9 cellular contexts compared by ENCODE assay signal in genomic region chr12:68481181-68481941, GRCh38.
A peak's percentile ranks its signal among the peaks of the same experiment; 100 is the strongest.
DNase-seq lines count a peak whose midpoint lies in the region; ATAC-seq, FAIRE-seq and TF ChIP-seq lines count a peak whose summit lies in the region.
"Had no signal": no experiment of that assay in that cellular context is flagged by ENCODE, and none has a peak within 500 bp of the region (broad histone marks: within the 10 kb centered on the region; RNA-seq: fewer than 3 reads in every experiment).

No MANE protein-coding gene starts in this region.

- WGBS in mammary epithelial cell (ENCODE audit: low coverage, missing lambda C conversion rate) = 97% methylated on average over 7 of the region's 7 CpGs

- H3K9me3 ChIP-seq in BLaER1 treated with 17β-estradiol and CSF1 and Interleukin-3, amounts not matched to agents 10 nM and 100 nM (replicated peaks in 1 of 11) = peaks cover 6 to 20% (median 9%) of the 10 kb centered on the region in 11 experiments; a peak in 18 of 22 replicates
- no peaks in the 10 kb centered on the region for H3K9me3 ChIP-seq in mammary epithelial cell (replicated peaks; ENCODE audit: insufficient read depth, low read length)
- H3K9me3 ChIP-seq: psoas muscle had no signal

- H3K4me3 ChIP-seq in BLaER1 treated with 17β-estradiol and CSF1 and Interleukin-3, amounts not matched to agents 10 nM and 100 nM = peak overlapping the region in 7 of 10 experiments; percentile 0 to 27 (median 11); a peak in 8 of 20 replicates
- no peak overlapping the region for H3K4me3 ChIP-seq in GM23338
- H3K4me3 ChIP-seq in mammary epithelial cell (replicated peaks in 1 of 3; ENCODE audit: insufficient read depth in 1 of 3, low read depth in 2 of 3, low read length in 3 of 3) = no peak overlapping the region
- H3K4me3 ChIP-seq: psoas muscle had no signal

- no TSS peak for BruUV-seq in mammary epithelial cell (replicated peaks; lab: Mats Ljungman, UMichigan)

- H3K27ac Mint-ChIP-seq in activated naive CD8-positive, alpha-beta T cell treated with anti-CD3 and anti-CD28 coated beads, Interleukin-2, amount 10 ng/mL, durations not matched to agents 7 days and 5 days = peak overlapping the region; percentile 86
- H3K27ac Mint-ChIP-seq in GM23338 = no peak overlapping the region

- peaks cover 15% of the 10 kb centered on the region for H3K36me3 Mint-ChIP-seq in activated naive CD8-positive, alpha-beta T cell treated with anti-CD3 and anti-CD28 coated beads, Interleukin-2, amount 10 ng/mL, durations not matched to agents 7 days and 5 days
- no peaks in the 10 kb centered on the region for H3K36me3 Mint-ChIP-seq in GM23338 (ENCODE audit: low read depth)

- dilution Hi-C loops in mammary epithelial cell (cut with HindIII; ENCODE audit: low sequenced_read_pairs) = no loop called here

- CTCF ChIA-PET in mammary epithelial cell (lab: Charles Lee; ENCODE audit: low non-redundant PET) = no interaction called here

- H3K79me2 ChIP-seq in GM23338 (replicated peaks; ENCODE audit: insufficient read depth) (no peaks in the 10 kb centered on the region), mammary epithelial cell (ENCODE audit: insufficient read depth, low read length) (no peaks in the 10 kb centered on the region)

- H3K9ac ChIP-seq in BLaER1 treated with 17β-estradiol and CSF1 and Interleukin-3, amounts not matched to agents 10 nM and 100 nM = peak overlapping the region; percentile 39 to 77 (median 59); a peak in 21 of 22 replicates
- H3K9ac ChIP-seq in mammary epithelial cell (ENCODE audit: insufficient read depth, low read length) = no peak overlapping the region

- H3K4me2 ChIP-seq in BLaER1 treated with 17β-estradiol and CSF1 and Interleukin-3, amounts not matched to agents 10 nM and 100 nM = peak overlapping the region; percentile 70 to 91 (median 76)
- H3K4me2 ChIP-seq in GM23338 = no peak overlapping the region
- H3K4me2 ChIP-seq in mammary epithelial cell (ENCODE audit: insufficient read depth, low read depth, low read length) = no peak overlapping the region

- H3K9me2 ChIP-seq in GM23338 (ENCODE audit: insufficient read depth) = no peaks in the 10 kb centered on the region

- H3K4me3 Mint-ChIP-seq in activated naive CD8-positive, alpha-beta T cell treated with anti-CD3 and anti-CD28 coated beads, Interleukin-2, amount 10 ng/mL, durations not matched to agents 7 days and 5 days = peak overlapping the region; percentile 64
- no peak overlapping the region for H3K4me3 Mint-ChIP-seq in GM23338

- DNase-seq in GM19239 (ENCODE audit: insufficient read length, low spot score) (no peak), GM23338 (ENCODE audit: low spot score) (no peak), ecto neural progenitor cell (ENCODE audit: low spot score) (no peak), mammary epithelial cell (no peak)
- no peak for DNase-seq in activated naive CD8-positive, alpha-beta T cell treated with anti-CD3 and anti-CD28 coated beads, Interleukin-2, amount 10 ng/mL, durations not matched to agents 7 days and 5 days
- DNase-seq: psoas muscle had no signal

- POLR2A ChIA-PET in activated naive CD8-positive, alpha-beta T cell treated with anti-CD3 and anti-CD28 coated beads, Interleukin-2, amount 10 ng/mL, durations not matched to agents 7 days and 5 days (lab: Charles Lee) = interaction anchor here (0.8 to 1.5 kb wide), 4 partner anchors 18 to 106 kb away, joined by 3 to 6 read pairs (median 4); no protein-coding TSS in a partner anchor

- H3K27me3 Mint-ChIP-seq in activated naive CD8-positive, alpha-beta T cell treated with anti-CD3 and anti-CD28 coated beads, Interleukin-2, amount 10 ng/mL, durations not matched to agents 7 days and 5 days = no peaks in the 10 kb centered on the region
- no peaks in the 10 kb centered on the region for H3K27me3 Mint-ChIP-seq in GM23338 (ENCODE audit: insufficient read depth, low read depth, poor library complexity)

- TF ChIP-seq CTCF in GM23338 (conservative IDR thresholded peaks at IDR 0.05; ENCODE audit: low read depth in 2 of 2) = no peak
- TF ChIP-seq CTCF in mammary epithelial cell (conservative IDR thresholded peaks at IDR 0.05 in 1 of 2, IDR thresholded peaks at IDR 0.05 in 1 of 2; ENCODE audit: extremely low read depth in 1 of 2, insufficient read depth in 1 of 2, low read depth in 1 of 2, low read length in 2 of 2) = no peak

- peak; percentile 88 for FAIRE-seq in GM19239 (lab: Jason Lieb, UNC)

- no peaks in the 10 kb centered on the region for H4K20me1 ChIP-seq in BLaER1 treated with 17β-estradiol and CSF1 and Interleukin-3, amounts not matched to agents 10 nM and 100 nM
- H4K20me1 ChIP-seq in GM23338 (replicated peaks; ENCODE audit: insufficient read depth) = no peaks in the 10 kb centered on the region
- no peaks in the 10 kb centered on the region for H4K20me1 ChIP-seq in mammary epithelial cell (ENCODE audit: insufficient read depth, low read length)

- in situ Hi-C loops in mammary epithelial cell (cut with MboI; ENCODE audit: low sequenced_read_pairs in 2 of 2) = no loop called here

- H2AFZ ChIP-seq in GM23338 (no peak overlapping the region), mammary epithelial cell (ENCODE audit: low read depth, low read length) (no peak overlapping the region)

- peaks cover 12% of the 10 kb centered on the region for H3K9me3 Mint-ChIP-seq in activated naive CD8-positive, alpha-beta T cell treated with anti-CD3 and anti-CD28 coated beads, Interleukin-2, amount 10 ng/mL, durations not matched to agents 7 days and 5 days
- H3K9me3 Mint-ChIP-seq in GM23338 = peaks cover 7% of the 10 kb centered on the region; the same call in 1 of the 3 replicates

- peak overlapping the region; percentile 77 to 89 (median 80) for H3K27ac ChIP-seq in BLaER1 treated with 17β-estradiol and CSF1 and Interleukin-3, amounts not matched to agents 10 nM and 100 nM
- H3K27ac ChIP-seq in GM23338 (ENCODE audit: low read depth) (no peak overlapping the region), mammary epithelial cell (ENCODE audit: insufficient read depth, low read depth, low read length) (no peak overlapping the region)
- H3K27ac ChIP-seq: psoas muscle had no signal

- H3K36me3 ChIP-seq in BLaER1 treated with 17β-estradiol and CSF1 and Interleukin-3, amounts not matched to agents 10 nM and 100 nM = no peaks in the 10 kb centered on the region
- H3K36me3 ChIP-seq in GM23338 (ENCODE audit: insufficient read depth) (no peaks in the 10 kb centered on the region), mammary epithelial cell (ENCODE audit: insufficient read depth, low read length) (no peaks in the 10 kb centered on the region)

- no peaks in the 10 kb centered on the region for H3K27me3 ChIP-seq in BLaER1 treated with 17β-estradiol and CSF1 and Interleukin-3, amounts not matched to agents 10 nM and 100 nM
- no peaks in the 10 kb centered on the region for H3K27me3 ChIP-seq in GM23338 (ENCODE audit: insufficient read depth)
- H3K27me3 ChIP-seq in mammary epithelial cell (ENCODE audit: insufficient read depth, low read length) = no peaks in the 10 kb centered on the region

- H3K4me1 Mint-ChIP-seq in activated naive CD8-positive, alpha-beta T cell treated with anti-CD3 and anti-CD28 coated beads, Interleukin-2, amount 10 ng/mL, durations not matched to agents 7 days and 5 days = peaks cover 38% of the 10 kb centered on the region
- peaks cover 8% of the 10 kb centered on the region; the same call in 2 of the 3 replicates for H3K4me1 Mint-ChIP-seq in GM23338

- peaks cover 39 to 64% (median 45%) of the 10 kb centered on the region in 10 experiments for H3K4me1 ChIP-seq in BLaER1 treated with 17β-estradiol and CSF1 and Interleukin-3, amounts not matched to agents 10 nM and 100 nM
- no peaks in the 10 kb centered on the region for H3K4me1 ChIP-seq in GM23338 (ENCODE audit: insufficient read depth)
- H3K4me1 ChIP-seq in mammary epithelial cell (ENCODE audit: insufficient read depth, low read length) = peaks cover 48% of the 10 kb centered on the region
- H3K4me1 ChIP-seq: psoas muscle had no signal

- no peaks in the 10 kb centered on the region for H3F3A ChIP-seq in GM23338 (replicated peaks; ENCODE audit: low read depth)

- ATAC-seq in HG03159 (IDR thresholded peaks at IDR 0.05; ENCODE audit: unreplicated experiment) (peak; percentile 48), GM23338 (no peak), GM18861 (IDR thresholded peaks at IDR 0.05; ENCODE audit: unreplicated experiment) (no peak)
- ATAC-seq in activated naive CD8-positive, alpha-beta T cell treated with anti-CD3 and anti-CD28 coated beads, Interleukin-2, amount 10 ng/mL, durations not matched to agents 7 days and 5 days (ENCODE audit: low read depth) = peak; percentile 38
- ATAC-seq: psoas muscle had no signal

- intact Hi-C loops in mammary epithelial cell (cut with micrococcal nuclease) = no loop called here

Comparison
In these comparisons a context has a peak if more than half of its experiments do, and no peak if none do; other contexts are left out.
1. H3K27ac ChIP-seq: peak in BLaER1 treated with 17β-estradiol and CSF1 and Interleukin-3, amounts not matched to agents 10 nM and 100 nM (11 of 11); none in GM23338 (single experiment) and mammary epithelial cell (single experiment).
2. H3K4me2 ChIP-seq: peak in BLaER1 treated with 17β-estradiol and CSF1 and Interleukin-3, amounts not matched to agents 10 nM and 100 nM (11 of 11); none in GM23338 (single experiment) and mammary epithelial cell (single experiment).
3. H3K4me3 ChIP-seq: peak in BLaER1 treated with 17β-estradiol and CSF1 and Interleukin-3, amounts not matched to agents 10 nM and 100 nM (7 of 10); none in GM23338 (single experiment) and mammary epithelial cell (0 of 3).
4. ATAC-seq: peak in HG03159 (single experiment) and activated naive CD8-positive, alpha-beta T cell treated with anti-CD3 and anti-CD28 coated beads, Interleukin-2, amount 10 ng/mL, durations not matched to agents 7 days and 5 days (single experiment); none in GM23338 (single experiment) and GM18861 (single experiment).